ENCODE assay signal across 23 cellular contexts in genomic region chr9:126604059-126604685, GRCh38. TPM values are rescaled to one million over a fixed set of nuclear protein-coding genes. Genes with fewer than 3 reads are reported as not detected.
DNase-seq lines count a peak whose midpoint lies in the region; ATAC-seq and TF ChIP-seq lines count a peak whose summit lies in the region.
"Had no signal": no experiment of that assay in that cellular context is flagged by ENCODE, and none has a peak within 500 bp of the region (broad histone marks: within the 10 kb centered on the region; RNA-seq: fewer than 3 reads in every experiment).

No MANE protein-coding gene starts in this region.

- DNase-seq in H9 = no peak
- peak; percentile 68 for DNase-seq in chondrocyte (ENCODE audit: low spot score)
- DNase-seq in left ventricle myocardium superior = peak; percentile 57
- DNase-seq in osteoblast (ENCODE audit: insufficient read length, low spot score, missing footprints) = peak; percentile 45
- no peak for DNase-seq in hippocampal formation (lab: John Stamatoyannopoulos, UW)
- DNase-seq in NCI-H1417 treated with DMSO at 0.1 percent for 48 hours (lab: John Stamatoyannopoulos, UW) = no peak
- DNase-seq in NCI-H526 treated with DMSO at 0.1 percent for 48 hours (lab: John Stamatoyannopoulos, UW) = no peak
- DNase-seq in NCI-H748 (lab: John Stamatoyannopoulos, UW; ENCODE audit: unreplicated experiment) = no peak
- DNase-seq: DMS53, GDM1, Karpas-422, NCI-H1092, NCI-H146, NCI-H2029 treated with DMSO at 0.1 percent for 48 hours, NCI-H2171, NCI-H345, NCI-H524, Peyer's patch had no signal

- H3K9me3 ChIP-seq in H9 (ENCODE audit: control insufficient read depth, low read depth, low read length) = no peaks in the 10 kb centered on the region
- no peaks in the 10 kb centered on the region for H3K9me3 ChIP-seq in osteoblast (ENCODE audit: low read depth, low read length)
- H3K9me3 ChIP-seq: A549, Peyer's patch had no signal

- H3K27me3 Mint-ChIP-seq in H9 (ENCODE audit: low read depth) = peaks cover 95% of the 10 kb centered on the region
- H3K27me3 Mint-ChIP-seq in chondrocyte (ENCODE audit: low read depth) = peaks cover 39% of the 10 kb centered on the region

- H3K9ac ChIP-seq in H9 (ENCODE audit: extremely low read depth, insufficient read length, low read length) = no peak overlapping the region

- H3K27ac Mint-ChIP-seq in H9 (no peak overlapping the region), chondrocyte (ENCODE audit: unreplicated experiment) (peak overlapping the region; percentile 37)
- H3K27ac Mint-ChIP-seq: B cell, CD14-positive monocyte, GM23338 had no signal

- H3K4me3 ChIP-seq in osteoblast (ENCODE audit: insufficient read depth, low read length) = no peak overlapping the region
- H3K4me3 ChIP-seq: A549, GM23338, Peyer's patch had no signal

- no peak overlapping the region for H4K5ac ChIP-seq in H9 (ENCODE audit: insufficient read length, low read depth, low read length)

- H3K4me1 Mint-ChIP-seq in H9 (peaks cover 1 to 6% of the 10 kb centered on the region in 2 experiments; a peak in 2 of 4 replicates), chondrocyte (ENCODE audit: low read depth) (peaks cover 6% of the 10 kb centered on the region)
- H3K4me1 Mint-ChIP-seq: CD14-positive monocyte had no signal

- no peak overlapping the region for H2BK120ac ChIP-seq in H9 (ENCODE audit: low read depth, low read length, poor library complexity, severe bottlenecking)

- no peak overlapping the region for H3K4ac ChIP-seq in H9 (ENCODE audit: low read depth, low read length)

- H3K4me1 ChIP-seq in H9 (ENCODE audit: insufficient read depth, low read length) (no peaks in the 10 kb centered on the region), osteoblast (ENCODE audit: insufficient read depth, low read length) (no peaks in the 10 kb centered on the region)
- H3K4me1 ChIP-seq: A549, Peyer's patch had no signal

- no peaks in the 10 kb centered on the region; a peak in 1 of 7 replicates for H3K36me3 Mint-ChIP-seq in H9 (ENCODE audit: insufficient read depth in 1 of 3, low read depth in 3 of 3)
- peaks cover 2% of the 10 kb centered on the region for H3K36me3 Mint-ChIP-seq in chondrocyte (ENCODE audit: low read depth)
- H3K36me3 Mint-ChIP-seq: CD14-positive monocyte had no signal

- no peak overlapping the region for H3T11ph ChIP-seq in H9 (ENCODE audit: low read length)

- H3K27ac ChIP-seq in H9 (ENCODE audit: insufficient read length, low read depth, low read length) (no peak overlapping the region), osteoblast (ENCODE audit: low read depth, low read length) (no peak overlapping the region)
- H3K27ac ChIP-seq: A549, Peyer's patch had no signal

- H3K36me3 ChIP-seq in osteoblast (ENCODE audit: insufficient read depth, low read length) = no peaks in the 10 kb centered on the region
- H3K36me3 ChIP-seq: Peyer's patch had no signal

- H3K23me2 ChIP-seq in H9 (ENCODE audit: insufficient read length, low read depth, low read length, poor library complexity, severe bottlenecking) = no peaks in the 10 kb centered on the region

- H3K4me2 ChIP-seq in H9 (ENCODE audit: insufficient read depth, insufficient read length, low read length) = no peak overlapping the region
- H3K4me2 ChIP-seq in osteoblast (ENCODE audit: insufficient read depth, low read length) = no peak overlapping the region
- H3K4me2 ChIP-seq: A549, GM23338 had no signal

- H3K18ac ChIP-seq in H9 (ENCODE audit: insufficient read length, low read depth, low read length) = no peak overlapping the region

- no peaks in the 10 kb centered on the region for H3K79me1 ChIP-seq in H9 (ENCODE audit: insufficient read depth, low read depth, low read length, poor library complexity, severe bottlenecking)

- no peak overlapping the region for H4K8ac ChIP-seq in H9 (replicated peaks; ENCODE audit: insufficient read length, low read depth, low read length)

- H4K91ac ChIP-seq in H9 (ENCODE audit: insufficient read length, low read depth, low read length) = no peak overlapping the region

- peak overlapping the region; percentile 39 for H2BK5ac ChIP-seq in H9 (ENCODE audit: insufficient read length, low read length)

- no peak overlapping the region for H2BK12ac ChIP-seq in H9 (ENCODE audit: insufficient read length, low read depth, low read length)

- H2AK5ac ChIP-seq in H9 (ENCODE audit: insufficient read length, low read length) = no peak overlapping the region

- H2BK20ac ChIP-seq in H9 (ENCODE audit: low read depth, low read length, poor library complexity, severe bottlenecking) = no peak overlapping the region

- H2AFZ ChIP-seq in H9 (ENCODE audit: low read length) (no peak overlapping the region), osteoblast (ENCODE audit: low read length) (no peak overlapping the region)
- H2AFZ ChIP-seq: GM23338 had no signal

- ATAC-seq in left ventricle myocardium superior = peak; percentile 87
- ATAC-seq: A549, GM23338 had no signal

- no CpG with 5 or more reads among the region's 10 CpGs for WGBS in H9 (ENCODE audit: extremely low coverage, insufficient read length, low lambda C conversion rate)

- no peaks in the 10 kb centered on the region for H3K9me3 Mint-ChIP-seq in H9
- H3K9me3 Mint-ChIP-seq in chondrocyte (ENCODE audit: low read depth) = peaks cover 2% of the 10 kb centered on the region
- H3K9me3 Mint-ChIP-seq: GM23338 had no signal

- H2BK15ac ChIP-seq in H9 (ENCODE audit: low read depth, low read length) = no peak overlapping the region

- H3K79me2 ChIP-seq in H9 (ENCODE audit: insufficient read depth, low read length) (no peaks in the 10 kb centered on the region), osteoblast (ENCODE audit: insufficient read depth, low read length) (no peaks in the 10 kb centered on the region)

- H3K23ac ChIP-seq in H9 (ENCODE audit: insufficient read length, low read depth, low read length) = no peak overlapping the region

- no peak overlapping the region for H3K56ac ChIP-seq in H9 (ENCODE audit: insufficient read length, low read depth, low read length)

- H3K14ac ChIP-seq in H9 (ENCODE audit: insufficient read depth, low read length) = no peak overlapping the region; the same call in 1 of the 2 replicates

- TF ChIP-seq CTCF in H9 (conservative IDR thresholded peaks at IDR 0.05) = no peak
- no peak for TF ChIP-seq CTCF in chondrocyte (IDR thresholded peaks at IDR 0.05)
- no peak for TF ChIP-seq CTCF in osteoblast (IDR thresholded peaks at IDR 0.05; ENCODE audit: extremely low read depth, low read depth, low read length)

- H3K4me3 Mint-ChIP-seq in H9 = no peak overlapping the region
- no peak overlapping the region for H3K4me3 Mint-ChIP-seq in chondrocyte (ENCODE audit: unreplicated experiment)
- H3K4me3 Mint-ChIP-seq: B cell, GM23338 had no signal

- H3K27me3 ChIP-seq in H9 (ENCODE audit: insufficient read depth, low read length) (peaks cover 8% of the 10 kb centered on the region; the same call in 1 of the 2 replicates), osteoblast (ENCODE audit: insufficient read depth, low read length) (peaks cover 28% of the 10 kb centered on the region)
- H3K27me3 ChIP-seq: Peyer's patch had no signal

- intact Hi-C loops in left ventricle myocardium superior (cut with micrococcal nuclease) = no loop called here

- H4K20me1 ChIP-seq in H9 (ENCODE audit: control insufficient read depth, insufficient read depth, insufficient read length) = peaks cover 2% of the 10 kb centered on the region
- H4K20me1 ChIP-seq in osteoblast (ENCODE audit: insufficient read depth, low read length) = no peaks in the 10 kb centered on the region

RNA-seq across cellular contexts. Expression of gene LMX1B, which starts 9.6 kb away (rescaled TPM):
- total RNA-seq in H9 (2021) = 0.70 and 0.85 TPM in 2 replicates
- total RNA-seq in chondrocyte = 0.17 TPM in 1 of 3 replicates, not detected in the others
- 0.74 TPM for total RNA-seq in left ventricle myocardium superior
- under 0.01 TPM in 2 replicates for total RNA-seq in osteoblast
- total RNA-seq: B cell, OCI-LY7, Peyer's patch had no signal

Comparison
In these comparisons a context has a peak if more than half of its experiments do, and no peak if none do; other contexts are left out.
1. DNase-seq: peak in chondrocyte (single experiment), left ventricle myocardium superior (single experiment) and osteoblast (single experiment); none in H9 (single experiment), hippocampal formation (0 of 2), NCI-H1417 treated with DMSO at 0.1 percent for 48 hours (single experiment), NCI-H526 treated with DMSO at 0.1 percent for 48 hours (single experiment) and NCI-H748 (single experiment).